1 cellular context compared by ENCODE assay signal in the genomic region with DNA sequence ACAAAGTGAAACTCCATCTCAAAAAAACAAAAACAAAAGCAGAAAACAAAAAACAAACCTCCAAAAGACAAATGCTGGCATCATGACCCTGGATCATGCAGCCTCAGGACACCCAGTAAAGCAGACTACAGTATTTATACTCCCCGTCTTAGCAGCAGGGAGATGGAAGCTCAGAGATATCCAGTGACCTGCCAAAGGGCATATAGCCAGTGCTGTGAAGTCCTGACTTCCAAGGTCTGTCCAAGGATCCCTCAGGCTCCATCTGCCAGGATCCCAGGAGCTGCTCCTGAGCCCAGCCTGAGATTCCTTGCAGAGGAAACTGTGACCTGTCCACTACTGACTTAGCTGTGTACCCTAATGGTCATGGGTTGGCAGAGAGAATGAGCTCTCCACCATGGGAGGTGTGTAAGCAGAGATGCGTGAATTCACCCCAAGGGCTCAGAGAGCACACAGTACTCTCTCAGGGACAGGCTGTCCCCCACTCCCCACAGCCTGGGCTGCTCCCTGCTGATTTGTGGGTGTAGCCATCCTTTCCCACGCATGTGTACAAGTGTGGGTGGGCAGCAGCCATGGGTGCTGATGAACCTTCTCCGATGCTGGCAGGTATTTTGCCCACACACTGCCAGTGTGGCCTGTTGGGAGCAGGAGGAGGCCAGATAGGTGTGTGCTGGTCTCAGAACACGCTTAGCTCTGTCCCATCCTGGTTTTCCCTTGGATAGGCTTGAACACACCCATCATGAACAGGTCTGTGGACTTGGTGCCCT.
TF ChIP-seq lines count a peak whose summit lies in the region.

No MANE protein-coding gene starts in this region.

TF ChIP-seq in HepG2, 621 proteins besides CTCF, POLR2A, EP300 and RAD21:
- TF ChIP-seq ZKSCAN5 (CRISPR knock-in tag; IDR thresholded peaks at IDR 0.05) = no peak
- TF ChIP-seq, protein P1, sequence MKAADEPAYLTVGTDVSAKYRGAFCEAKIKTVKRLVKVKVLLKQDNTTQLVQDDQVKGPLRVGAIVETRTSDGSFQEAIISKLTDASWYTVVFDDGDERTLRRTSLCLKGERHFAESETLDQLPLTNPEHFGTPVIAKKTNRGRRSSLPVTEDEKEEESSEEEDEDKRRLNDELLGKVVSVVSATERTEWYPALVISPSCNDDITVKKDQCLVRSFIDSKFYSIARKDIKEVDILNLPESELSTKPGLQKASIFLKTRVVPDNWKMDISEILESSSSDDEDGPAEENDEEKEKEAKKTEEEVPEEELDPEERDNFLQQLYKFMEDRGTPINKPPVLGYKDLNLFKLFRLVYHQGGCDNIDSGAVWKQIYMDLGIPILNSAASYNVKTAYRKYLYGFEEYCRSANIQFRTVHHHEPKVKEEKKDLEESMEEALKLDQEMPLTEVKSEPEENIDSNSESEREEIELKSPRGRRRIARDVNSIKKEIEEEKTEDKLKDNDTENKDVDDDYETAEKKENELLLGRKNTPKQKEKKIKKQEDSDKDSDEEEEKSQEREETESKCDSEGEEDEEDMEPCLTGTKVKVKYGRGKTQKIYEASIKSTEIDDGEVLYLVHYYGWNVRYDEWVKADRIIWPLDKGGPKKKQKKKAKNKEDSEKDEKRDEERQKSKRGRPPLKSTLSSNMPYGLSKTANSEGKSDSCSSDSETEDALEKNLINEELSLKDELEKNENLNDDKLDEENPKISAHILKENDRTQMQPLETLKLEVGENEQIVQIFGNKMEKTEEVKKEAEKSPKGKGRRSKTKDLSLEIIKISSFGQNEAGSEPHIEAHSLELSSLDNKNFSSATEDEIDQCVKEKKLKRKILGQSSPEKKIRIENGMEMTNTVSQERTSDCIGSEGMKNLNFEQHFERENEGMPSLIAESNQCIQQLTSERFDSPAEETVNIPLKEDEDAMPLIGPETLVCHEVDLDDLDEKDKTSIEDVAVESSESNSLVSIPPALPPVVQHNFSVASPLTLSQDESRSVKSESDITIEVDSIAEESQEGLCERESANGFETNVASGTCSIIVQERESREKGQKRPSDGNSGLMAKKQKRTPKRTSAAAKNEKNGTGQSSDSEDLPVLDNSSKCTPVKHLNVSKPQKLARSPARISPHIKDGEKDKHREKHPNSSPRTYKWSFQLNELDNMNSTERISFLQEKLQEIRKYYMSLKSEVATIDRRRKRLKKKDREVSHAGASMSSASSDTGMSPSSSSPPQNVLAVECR (CRISPR knock-in tag; IDR thresholded peaks at IDR 0.05; ENCODE audit: borderline replicate concordance) = no peak
